Comparison of ENCODE assay signal across 29 cellular contexts in the genomic region with DNA sequence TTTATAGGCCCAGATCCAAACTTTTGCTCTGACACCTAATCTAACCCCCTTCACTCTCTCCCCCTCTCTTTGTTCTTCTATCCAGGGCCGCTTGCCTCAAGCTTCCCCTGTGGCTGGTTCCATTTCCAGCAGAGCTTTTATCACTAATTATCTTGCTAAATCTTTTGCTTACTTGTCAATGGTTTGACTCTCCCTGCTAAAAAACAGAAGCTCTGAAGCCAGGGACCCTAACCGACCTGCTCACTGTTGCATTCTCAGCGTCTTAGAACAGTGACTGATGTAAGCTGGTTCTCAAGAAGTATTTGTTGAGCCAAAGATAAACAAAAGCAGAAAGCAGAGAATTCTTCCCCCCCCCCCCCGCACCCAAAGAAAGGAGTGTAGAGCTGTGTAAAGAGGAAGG.
"Had no signal": no experiment of that assay in that cellular context is flagged by ENCODE, and none has a peak within 500 bp of the region (broad histone marks: within the 10 kb centered on the region; RNA-seq: fewer than 3 reads in every experiment).

No MANE protein-coding gene starts in this region.

- H3K27me3 ChIP-seq: left lung, right atrium auricular region had no signal

- H3K36me3 ChIP-seq: brain microvascular endothelial cell, left lung, lower lobe of right lung, right atrium auricular region had no signal

- H3K36me3 Mint-ChIP-seq: stimulated activated memory B cell treated with anti-CD40 and anti-IgM and Interleukin-4, amounts not matched to agents 10 μg/mL and 1 μg/mL and 100 μg/mL, for 72 hours; T-cell had no signal

- H3K9me3 ChIP-seq: lower lobe of right lung, right atrium auricular region had no signal

- H3K27me3 Mint-ChIP-seq: activated CD4-positive, alpha-beta memory T cell treated with anti-CD3 and anti-CD28 coated beads, Interleukin-2, amount 10 ng/mL, durations not matched to agents 7 days and 5 days; activated CD4-positive, alpha-beta T cell treated with anti-CD3 and anti-CD28 coated beads, Interleukin-2, amount 10 ng/mL, durations not matched to agents 7 days and 5 days had no signal

- DNase-seq: activated CD4-positive, alpha-beta memory T cell treated with anti-CD3 and anti-CD28 coated beads, Interleukin-2, amount 10 ng/mL, durations not matched to agents 7 days and 5 days; activated CD4-positive, alpha-beta T cell treated with anti-CD3 and anti-CD28 coated beads for 1 hour; activated CD4-positive, alpha-beta T cell treated with anti-CD3 and anti-CD28 coated beads, Interleukin-2, amount 10 ng/mL, durations not matched to agents 7 days and 5 days; activated CD8-positive, alpha-beta memory T cell treated with anti-CD3 and anti-CD28 coated beads, Interleukin-2, amount 50 U/mL, for 48 hours; activated gamma-delta T cell treated with Interleukin-2 at 50 U/mL for 16 hours; activated naive CD4-positive, alpha-beta T cell treated with anti-CD3 and anti-CD28 coated beads, Interleukin-2, amount 50 U/mL, for 16 hours; activated T-cell treated with anti-CD3 and anti-CD28 coated beads, Interleukin-2, amount 50 U/mL, for 4 hours; amniotic stem cell; brain microvascular endothelial cell; caudate nucleus; foreskin fibroblast; hippocampal formation; kidney glomerular epithelial cell; left lung; lower lobe of right lung; naive thymus-derived CD4-positive, alpha-beta T cell; occipital lobe; stimulated activated CD4-positive, alpha-beta T cell treated with anti-CD3 and anti-CD28 coated beads, Interleukin-1b, Interleukin-23, amount 100 ng/mL, for 48 hours; stimulated activated CD4-positive, alpha-beta T cell treated with anti-CD3 and anti-CD28 coated beads, Interleukin-4, amount 100 ng/mL, for 4 hours; stimulated activated CD8-positive, alpha-beta memory T cell treated with anti-CD3 and anti-CD28 coated beads, Interleukin-4, amount 100 ng/mL, for 48 hours; stimulated activated naive CD8-positive, alpha-beta T cell treated with anti-CD3 and anti-CD28 coated beads, Interleukin-15, amount 100 ng/mL, for 72 hours; T-cell had no signal

- H3K27ac Mint-ChIP-seq: activated CD4-positive, alpha-beta memory T cell treated with anti-CD3 and anti-CD28 coated beads, Interleukin-2, amount 10 ng/mL, durations not matched to agents 7 days and 5 days; activated CD4-positive, alpha-beta T cell treated with anti-CD3 and anti-CD28 coated beads, Interleukin-2, amount 10 ng/mL, durations not matched to agents 7 days and 5 days; activated T-helper 17 cell treated with anti-CD3 and anti-CD28 coated beads, Interleukin-2, amount 50 U/mL, for 72 hours; naive thymus-derived CD4-positive, alpha-beta T cell; stimulated activated memory B cell treated with anti-CD40 and anti-IgM and Interleukin-4, amounts not matched to agents 10 μg/mL and 1 μg/mL and 100 μg/mL, for 72 hours; stimulated activated naive CD8-positive, alpha-beta T cell treated with anti-CD3 and anti-CD28 coated beads, Interleukin-15, amount 100 ng/mL, for 72 hours had no signal

- H3K4me1 ChIP-seq: left lung, lower lobe of right lung, parathyroid adenoma, right atrium auricular region had no signal

- H3K27ac ChIP-seq: brain microvascular endothelial cell, left lung, lower lobe of right lung, parathyroid adenoma, right atrium auricular region, VCaP had no signal

- H3K9ac ChIP-seq: parathyroid adenoma had no signal

- H3K4me3 Mint-ChIP-seq: activated CD4-positive, alpha-beta memory T cell treated with anti-CD3 and anti-CD28 coated beads, Interleukin-2, amount 10 ng/mL, durations not matched to agents 7 days and 5 days; activated CD4-positive, alpha-beta T cell treated with anti-CD3 and anti-CD28 coated beads, Interleukin-2, amount 10 ng/mL, durations not matched to agents 7 days and 5 days; activated T-cell treated with anti-CD3 and anti-CD28 coated beads, Interleukin-2, amount 50 U/mL, for 4 hours; activated T-helper 17 cell treated with anti-CD3 and anti-CD28 coated beads, Interleukin-2, amount 50 U/mL, for 72 hours; naive thymus-derived CD4-positive, alpha-beta T cell; stimulated activated memory B cell treated with anti-CD40 and anti-IgM and Interleukin-4, amounts not matched to agents 10 μg/mL and 1 μg/mL and 100 μg/mL, for 72 hours; stimulated activated naive CD8-positive, alpha-beta T cell treated with anti-CD3 and anti-CD28 coated beads, Interleukin-15, amount 100 ng/mL, for 72 hours; T-cell had no signal

- ATAC-seq: activated T-cell treated with anti-CD3 and anti-CD28 coated beads, Interleukin-2, amount 50 U/mL, for 4 hours; activated T-helper 17 cell treated with anti-CD3 and anti-CD28 coated beads, Interleukin-2, amount 50 U/mL, for 72 hours; esophagus mucosa; left lung; naive thymus-derived CD4-positive, alpha-beta T cell; stimulated activated memory B cell treated with anti-CD40 and anti-IgM and Interleukin-4, amounts not matched to agents 10 μg/mL and 1 μg/mL and 100 μg/mL, for 72 hours; stimulated activated naive CD8-positive, alpha-beta T cell treated with anti-CD3 and anti-CD28 coated beads, Interleukin-15, amount 100 ng/mL, for 72 hours; T-cell had no signal

- H3K4me3 ChIP-seq: left lung, lower lobe of right lung, right atrium auricular region, smooth muscle cell had no signal

- H3K4me1 Mint-ChIP-seq: activated CD4-positive, alpha-beta memory T cell treated with anti-CD3 and anti-CD28 coated beads, Interleukin-2, amount 10 ng/mL, durations not matched to agents 7 days and 5 days; activated CD4-positive, alpha-beta T cell treated with anti-CD3 and anti-CD28 coated beads, Interleukin-2, amount 10 ng/mL, durations not matched to agents 7 days and 5 days; activated T-helper 17 cell treated with anti-CD3 and anti-CD28 coated beads, Interleukin-2, amount 50 U/mL, for 72 hours; naive thymus-derived CD4-positive, alpha-beta T cell; stimulated activated memory B cell treated with anti-CD40 and anti-IgM and Interleukin-4, amounts not matched to agents 10 μg/mL and 1 μg/mL and 100 μg/mL, for 72 hours; stimulated activated naive CD8-positive, alpha-beta T cell treated with anti-CD3 and anti-CD28 coated beads, Interleukin-15, amount 100 ng/mL, for 72 hours; T-cell had no signal

- H3K9me3 Mint-ChIP-seq: activated CD4-positive, alpha-beta memory T cell treated with anti-CD3 and anti-CD28 coated beads, Interleukin-2, amount 10 ng/mL, durations not matched to agents 7 days and 5 days; activated CD4-positive, alpha-beta T cell treated with anti-CD3 and anti-CD28 coated beads, Interleukin-2, amount 10 ng/mL, durations not matched to agents 7 days and 5 days had no signal
